1 cellular context compared by ENCODE assay signal in the genomic region with DNA sequence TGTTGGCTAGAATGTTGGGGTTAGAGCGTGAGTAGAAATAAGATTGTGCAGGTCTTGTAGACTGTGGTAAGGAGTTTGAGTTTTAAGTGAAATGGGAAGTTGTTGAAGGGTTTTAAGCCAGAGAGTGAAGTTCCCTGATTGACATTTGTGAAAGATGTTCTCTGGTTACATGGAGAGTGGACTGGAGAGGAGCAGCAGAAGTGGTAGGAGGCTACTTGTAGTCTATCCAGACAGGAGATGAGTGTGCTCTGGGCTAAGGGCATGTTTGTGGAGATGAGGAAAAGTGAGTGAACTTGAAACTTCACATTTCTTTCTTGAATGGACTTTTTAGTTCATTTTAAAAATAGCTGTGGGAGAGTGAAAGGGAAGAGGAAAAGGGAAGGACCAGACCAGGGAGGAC.
TF ChIP-seq lines count a peak whose summit lies in the region.

No MANE protein-coding gene starts in this region.

TF ChIP-seq in WTC11, 78 proteins besides CTCF, POLR2A, EP300 and RAD21 (continued from another document):
- TF ChIP-seq, protein P1, sequence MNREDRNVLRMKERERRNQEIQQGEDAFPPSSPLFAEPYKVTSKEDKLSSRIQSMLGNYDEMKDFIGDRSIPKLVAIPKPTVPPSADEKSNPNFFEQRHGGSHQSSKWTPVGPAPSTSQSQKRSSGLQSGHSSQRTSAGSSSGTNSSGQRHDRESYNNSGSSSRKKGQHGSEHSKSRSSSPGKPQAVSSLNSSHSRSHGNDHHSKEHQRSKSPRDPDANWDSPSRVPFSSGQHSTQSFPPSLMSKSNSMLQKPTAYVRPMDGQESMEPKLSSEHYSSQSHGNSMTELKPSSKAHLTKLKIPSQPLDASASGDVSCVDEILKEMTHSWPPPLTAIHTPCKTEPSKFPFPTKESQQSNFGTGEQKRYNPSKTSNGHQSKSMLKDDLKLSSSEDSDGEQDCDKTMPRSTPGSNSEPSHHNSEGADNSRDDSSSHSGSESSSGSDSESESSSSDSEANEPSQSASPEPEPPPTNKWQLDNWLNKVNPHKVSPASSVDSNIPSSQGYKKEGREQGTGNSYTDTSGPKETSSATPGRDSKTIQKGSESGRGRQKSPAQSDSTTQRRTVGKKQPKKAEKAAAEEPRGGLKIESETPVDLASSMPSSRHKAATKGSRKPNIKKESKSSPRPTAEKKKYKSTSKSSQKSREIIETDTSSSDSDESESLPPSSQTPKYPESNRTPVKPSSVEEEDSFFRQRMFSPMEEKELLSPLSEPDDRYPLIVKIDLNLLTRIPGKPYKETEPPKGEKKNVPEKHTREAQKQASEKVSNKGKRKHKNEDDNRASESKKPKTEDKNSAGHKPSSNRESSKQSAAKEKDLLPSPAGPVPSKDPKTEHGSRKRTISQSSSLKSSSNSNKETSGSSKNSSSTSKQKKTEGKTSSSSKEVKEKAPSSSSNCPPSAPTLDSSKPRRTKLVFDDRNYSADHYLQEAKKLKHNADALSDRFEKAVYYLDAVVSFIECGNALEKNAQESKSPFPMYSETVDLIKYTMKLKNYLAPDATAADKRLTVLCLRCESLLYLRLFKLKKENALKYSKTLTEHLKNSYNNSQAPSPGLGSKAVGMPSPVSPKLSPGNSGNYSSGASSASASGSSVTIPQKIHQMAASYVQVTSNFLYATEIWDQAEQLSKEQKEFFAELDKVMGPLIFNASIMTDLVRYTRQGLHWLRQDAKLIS (CRISPR knock-in tag; IDR thresholded peaks at IDR 0.05; ENCODE audit: borderline replicate concordance) = no peak
- no peak for TF ChIP-seq TP53 (CRISPR knock-in tag; IDR thresholded peaks at IDR 0.05)
- TF ChIP-seq, protein P2, sequence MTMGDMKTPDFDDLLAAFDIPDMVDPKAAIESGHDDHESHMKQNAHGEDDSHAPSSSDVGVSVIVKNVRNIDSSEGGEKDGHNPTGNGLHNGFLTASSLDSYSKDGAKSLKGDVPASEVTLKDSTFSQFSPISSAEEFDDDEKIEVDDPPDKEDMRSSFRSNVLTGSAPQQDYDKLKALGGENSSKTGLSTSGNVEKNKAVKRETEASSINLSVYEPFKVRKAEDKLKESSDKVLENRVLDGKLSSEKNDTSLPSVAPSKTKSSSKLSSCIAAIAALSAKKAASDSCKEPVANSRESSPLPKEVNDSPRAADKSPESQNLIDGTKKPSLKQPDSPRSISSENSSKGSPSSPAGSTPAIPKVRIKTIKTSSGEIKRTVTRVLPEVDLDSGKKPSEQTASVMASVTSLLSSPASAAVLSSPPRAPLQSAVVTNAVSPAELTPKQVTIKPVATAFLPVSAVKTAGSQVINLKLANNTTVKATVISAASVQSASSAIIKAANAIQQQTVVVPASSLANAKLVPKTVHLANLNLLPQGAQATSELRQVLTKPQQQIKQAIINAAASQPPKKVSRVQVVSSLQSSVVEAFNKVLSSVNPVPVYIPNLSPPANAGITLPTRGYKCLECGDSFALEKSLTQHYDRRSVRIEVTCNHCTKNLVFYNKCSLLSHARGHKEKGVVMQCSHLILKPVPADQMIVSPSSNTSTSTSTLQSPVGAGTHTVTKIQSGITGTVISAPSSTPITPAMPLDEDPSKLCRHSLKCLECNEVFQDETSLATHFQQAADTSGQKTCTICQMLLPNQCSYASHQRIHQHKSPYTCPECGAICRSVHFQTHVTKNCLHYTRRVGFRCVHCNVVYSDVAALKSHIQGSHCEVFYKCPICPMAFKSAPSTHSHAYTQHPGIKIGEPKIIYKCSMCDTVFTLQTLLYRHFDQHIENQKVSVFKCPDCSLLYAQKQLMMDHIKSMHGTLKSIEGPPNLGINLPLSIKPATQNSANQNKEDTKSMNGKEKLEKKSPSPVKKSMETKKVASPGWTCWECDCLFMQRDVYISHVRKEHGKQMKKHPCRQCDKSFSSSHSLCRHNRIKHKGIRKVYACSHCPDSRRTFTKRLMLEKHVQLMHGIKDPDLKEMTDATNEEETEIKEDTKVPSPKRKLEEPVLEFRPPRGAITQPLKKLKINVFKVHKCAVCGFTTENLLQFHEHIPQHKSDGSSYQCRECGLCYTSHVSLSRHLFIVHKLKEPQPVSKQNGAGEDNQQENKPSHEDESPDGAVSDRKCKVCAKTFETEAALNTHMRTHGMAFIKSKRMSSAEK (CRISPR knock-in tag; IDR thresholded peaks at IDR 0.05; ENCODE audit: borderline replicate concordance) = no peak
- TF ChIP-seq, protein P3, sequence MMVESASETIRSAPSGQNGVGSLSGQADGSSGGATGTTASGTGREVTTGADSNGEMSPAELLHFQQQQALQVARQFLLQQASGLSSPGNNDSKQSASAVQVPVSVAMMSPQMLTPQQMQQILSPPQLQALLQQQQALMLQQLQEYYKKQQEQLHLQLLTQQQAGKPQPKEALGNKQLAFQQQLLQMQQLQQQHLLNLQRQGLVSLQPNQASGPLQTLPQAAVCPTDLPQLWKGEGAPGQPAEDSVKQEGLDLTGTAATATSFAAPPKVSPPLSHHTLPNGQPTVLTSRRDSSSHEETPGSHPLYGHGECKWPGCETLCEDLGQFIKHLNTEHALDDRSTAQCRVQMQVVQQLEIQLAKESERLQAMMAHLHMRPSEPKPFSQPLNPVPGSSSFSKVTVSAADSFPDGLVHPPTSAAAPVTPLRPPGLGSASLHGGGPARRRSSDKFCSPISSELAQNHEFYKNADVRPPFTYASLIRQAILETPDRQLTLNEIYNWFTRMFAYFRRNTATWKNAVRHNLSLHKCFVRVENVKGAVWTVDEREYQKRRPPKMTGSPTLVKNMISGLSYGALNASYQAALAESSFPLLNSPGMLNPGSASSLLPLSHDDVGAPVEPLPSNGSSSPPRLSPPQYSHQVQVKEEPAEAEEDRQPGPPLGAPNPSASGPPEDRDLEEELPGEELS (CRISPR knock-in tag; IDR thresholded peaks at IDR 0.05) = no peak
TF ChIP-seq in WTC11: peak in this region for 0.
